ENCODE assay signal across 17 cellular contexts in the genomic region with DNA sequence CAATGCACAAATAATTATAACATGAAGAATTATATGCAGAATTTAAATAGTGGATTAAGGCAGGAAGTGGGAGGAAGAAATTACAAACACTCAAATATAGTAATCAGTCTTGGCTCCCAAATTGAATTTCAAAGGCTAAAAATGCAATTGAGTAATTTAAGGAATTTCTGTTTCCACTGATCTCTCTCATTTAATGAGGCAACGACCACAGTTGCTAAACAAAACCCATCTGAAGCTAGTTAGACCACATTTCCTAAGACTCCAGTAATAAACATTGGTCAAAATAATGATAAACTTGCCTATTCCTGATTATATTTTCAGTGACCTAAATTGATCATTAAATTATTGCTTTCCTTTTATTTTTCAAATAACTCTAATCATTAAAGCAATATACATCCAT.
DNase-seq lines count a peak whose midpoint lies in the region; ATAC-seq and TF ChIP-seq lines count a peak whose summit lies in the region.
"Had no signal": no experiment of that assay in that cellular context is flagged by ENCODE, and none has a peak within 500 bp of the region (broad histone marks: within the 10 kb centered on the region; RNA-seq: fewer than 3 reads in every experiment).

No MANE protein-coding gene starts in this region.

- no peak overlapping the region for H3K27ac ChIP-seq in body of pancreas
- H3K27ac ChIP-seq: 22Rv1, A549, C4-2B, GM23248 had no signal

- H3K9me3 ChIP-seq in body of pancreas = no peaks in the 10 kb centered on the region
- H3K9me3 ChIP-seq: A549, Caco-2 had no signal

- no peaks in the 10 kb centered on the region for H3K27me3 ChIP-seq in body of pancreas

- H3K36me3 ChIP-seq in body of pancreas (replicated peaks in 1 of 2; ENCODE audit: insufficient read depth in 1 of 2, low read depth in 2 of 2) = no peaks in the 10 kb centered on the region

- H3K4me1 ChIP-seq in body of pancreas = no peaks in the 10 kb centered on the region
- H3K4me1 ChIP-seq: A549, Caco-2 had no signal

- TF ChIP-seq CTCF in fibroblast of mammary gland (conservative IDR thresholded peaks at IDR 0.05; ENCODE audit: control insufficient read depth, insufficient read depth, low read depth, low read length) (no peak), retinal pigment epithelial cell (conservative IDR thresholded peaks at IDR 0.05; ENCODE audit: low read depth, low read length) (no peak), body of pancreas (IDR thresholded peaks at IDR 0.05) (no peak)

- no peak for ATAC-seq in body of pancreas
- ATAC-seq: A549, HCT116 had no signal

- H3K4me3 ChIP-seq in fibroblast of mammary gland (ENCODE audit: control insufficient read depth, low read depth, low read length) (no peak overlapping the region), retinal pigment epithelial cell (ENCODE audit: low read length) (no peak overlapping the region), body of pancreas (no peak overlapping the region)
- H3K4me3 ChIP-seq: A549, GM23248 had no signal

- TF ChIP-seq POLR2A in body of pancreas (IDR thresholded peaks at IDR 0.05) = no peak

- intact Hi-C loops in body of pancreas (cut with DNase I) = no loop called here

- WGBS in body of pancreas, 2 donors = 28% methylated on average over 1 of the region's 1 CpG

- DNase-seq in H4 (ENCODE audit: low spot score) (peak; percentile 6), astrocyte of the hippocampus (ENCODE audit: low read depth, low spot score) (peak; percentile 5), fibroblast of mammary gland (ENCODE audit: low read depth) (peak; percentile 7), retinal pigment epithelial cell (ENCODE audit: low read depth) (peak; percentile 6), NCI-H2081 (lab: John Stamatoyannopoulos, UW) (no peak), body of pancreas (no peak), NK-92 (lab: John Stamatoyannopoulos, UW; ENCODE audit: unreplicated experiment) (no peak)
- DNase-seq: AML-193; Caco-2; CD4-positive, alpha-beta T cell; GM23248; H7; HFFc6 had no signal

Comparison
In these comparisons a context has a peak if more than half of its experiments do, and no peak if none do; other contexts are left out.
1. DNase-seq: peak in H4 (single experiment), astrocyte of the hippocampus (single experiment), fibroblast of mammary gland (single experiment) and retinal pigment epithelial cell (single experiment); none in NCI-H2081 (0 of 2), body of pancreas (0 of 4) and NK-92 (single experiment).